Comparison of ENCODE assay signal across 17 cellular contexts in genomic region chr7:43702974-43703373, GRCh38. TPM values are rescaled to one million over a fixed set of nuclear protein-coding genes. Genes with fewer than 3 reads are reported as not detected.
DNase-seq lines count a peak whose midpoint lies in the region; ATAC-seq, FAIRE-seq and TF ChIP-seq lines count a peak whose summit lies in the region.
"Had no signal": no experiment of that assay in that cellular context is flagged by ENCODE, and none has a peak within 500 bp of the region (broad histone marks: within the 10 kb centered on the region; RNA-seq: fewer than 3 reads in every experiment).

No MANE protein-coding gene starts in this region.

- TF ChIP-seq CTCF in GM12865 (IDR thresholded peaks at IDR 0.05; ENCODE audit: insufficient read depth, low read depth, low read length, missing control alignments) (no peak), smooth muscle cell (IDR thresholded peaks at IDR 0.05; ENCODE audit: borderline replicate concordance, insufficient read depth, poor library complexity, severe bottlenecking) (no peak), MCF 10A (IDR thresholded peaks at IDR 0.05; ENCODE audit: unreplicated experiment) (no peak)

- H2AFZ ChIP-seq in smooth muscle cell (ENCODE audit: low read depth): no peak overlapping the region

- DNase-seq in GM12865 (ENCODE audit: low read depth): peak; percentile 29
- no peak for DNase-seq in GM18507 (ENCODE audit: extremely low spot score, insufficient read length, low read depth)
- no peak for DNase-seq in activated naive CD8-positive, alpha-beta T cell treated with anti-CD3 and anti-CD28 coated beads, Interleukin-2, amount 10 ng/mL, durations not matched to agents 7 days and 5 days
- no peak for DNase-seq in memory B cell (ENCODE audit: low spot score in 2 of 2)
- DNase-seq in smooth muscle cell (lab: John Stamatoyannopoulos, UW; ENCODE audit: unreplicated experiment): no peak
- no peak for DNase-seq in NAMALWA (ENCODE audit: low spot score)
- DNase-seq in MCF 10A (ENCODE audit: unreplicated experiment): no peak
- no peak for DNase-seq in stimulated activated CD4-positive, alpha-beta T cell treated with anti-CD3 and anti-CD28 coated beads, Interleukin-4, amount 100 ng/mL, for 24 hours
- DNase-seq: Calu3; CD4-positive, alpha-beta T cell; HFFc6; NCI-H1417; NCI-H187 treated with DMSO at 0.1 percent for 48 hours; NCI-H446 treated with DMSO at 0.1 percent for 48 hours; PC-3 had no signal

- peaks cover 49% of the 10 kb centered on the region for H3K4me1 Mint-ChIP-seq in activated naive CD8-positive, alpha-beta T cell treated with anti-CD3 and anti-CD28 coated beads, Interleukin-2, amount 10 ng/mL, durations not matched to agents 7 days and 5 days
- H3K4me1 Mint-ChIP-seq in memory B cell (peaks cover 26% of the 10 kb centered on the region), MCF 10A (ENCODE audit: insufficient read depth, unreplicated experiment) (peaks cover 5% of the 10 kb centered on the region)

- H4K20me1 ChIP-seq in smooth muscle cell (ENCODE audit: low read depth): peaks cover 44% of the 10 kb centered on the region

- no peaks in the 10 kb centered on the region for H3K27me3 Mint-ChIP-seq in activated naive CD8-positive, alpha-beta T cell treated with anti-CD3 and anti-CD28 coated beads, Interleukin-2, amount 10 ng/mL, durations not matched to agents 7 days and 5 days
- H3K27me3 Mint-ChIP-seq in memory B cell: no peaks in the 10 kb centered on the region
- H3K27me3 Mint-ChIP-seq in MCF 10A (ENCODE audit: insufficient read depth, unreplicated experiment): no peaks in the 10 kb centered on the region
- H3K27me3 Mint-ChIP-seq: CD4-positive, alpha-beta T cell had no signal

- no peaks in the 10 kb centered on the region for H3K36me3 ChIP-seq in smooth muscle cell (ENCODE audit: low read depth)

- no peak overlapping the region for H3K4me2 ChIP-seq in smooth muscle cell

- 100% methylated on average over 1 of the region's 1 CpG for WGBS in smooth muscle cell (ENCODE audit: low lambda C conversion rate)

- no TSS peak for BruUV-seq in MCF 10A (replicated peaks; lab: Mats Ljungman, UMichigan)

- CTCF ChIA-PET in MCF 10A (lab: Yijun Ruan, JAX): interaction anchor here (1.1 to 6.3 kb wide), 2 partner anchors 18 to 119 kb away, joined by 4 to 211 read pairs; partner anchors contain the start of gene STK17A

- H3K4me3 ChIP-seq in GM12865 (ENCODE audit: low read depth, low read length): no peak overlapping the region
- H3K4me3 ChIP-seq in smooth muscle cell: no peak overlapping the region

- FAIRE-seq in GM18507 (lab: Jason Lieb, UNC): peak; percentile 55
- FAIRE-seq: H54 had no signal

- intact Hi-C loops in MCF 10A (cut with micrococcal nuclease): loop anchor here (5.0 kb wide), 1 partner anchor 246 kb away; no protein-coding TSS in a partner anchor

- peaks cover 50% of the 10 kb centered on the region for H3K79me2 ChIP-seq in smooth muscle cell (ENCODE audit: low read depth)

- peak overlapping the region; percentile 39 for H3K4me3 Mint-ChIP-seq in activated naive CD8-positive, alpha-beta T cell treated with anti-CD3 and anti-CD28 coated beads, Interleukin-2, amount 10 ng/mL, durations not matched to agents 7 days and 5 days
- H3K4me3 Mint-ChIP-seq in memory B cell (no peak overlapping the region), MCF 10A (ENCODE audit: unreplicated experiment) (no peak overlapping the region)
- H3K4me3 Mint-ChIP-seq: CD4-positive, alpha-beta T cell; HFFc6 had no signal

- H3F3A ChIP-seq in smooth muscle cell (ENCODE audit: low read depth): no peaks in the 10 kb centered on the region

- ATAC-seq in activated naive CD8-positive, alpha-beta T cell treated with anti-CD3 and anti-CD28 coated beads, Interleukin-2, amount 10 ng/mL, durations not matched to agents 7 days and 5 days (ENCODE audit: low read depth): no peak
- ATAC-seq in memory B cell (ENCODE audit: low read depth): no peak
- ATAC-seq: PC-3 had no signal

- no peak overlapping the region for H3K27ac ChIP-seq in smooth muscle cell (ENCODE audit: low read depth)
- H3K27ac ChIP-seq: RWPE1 had no signal

- H3K36me3 Mint-ChIP-seq in activated naive CD8-positive, alpha-beta T cell treated with anti-CD3 and anti-CD28 coated beads, Interleukin-2, amount 10 ng/mL, durations not matched to agents 7 days and 5 days: peaks cover 46% of the 10 kb centered on the region
- H3K36me3 Mint-ChIP-seq in memory B cell (peaks cover 13% of the 10 kb centered on the region), MCF 10A (ENCODE audit: insufficient read depth, unreplicated experiment) (peaks cover 8% of the 10 kb centered on the region)

- no peak overlapping the region for H3K9ac ChIP-seq in smooth muscle cell (ENCODE audit: low read depth)

- peaks cover 19% of the 10 kb centered on the region for H3K9me3 Mint-ChIP-seq in activated naive CD8-positive, alpha-beta T cell treated with anti-CD3 and anti-CD28 coated beads, Interleukin-2, amount 10 ng/mL, durations not matched to agents 7 days and 5 days
- H3K9me3 Mint-ChIP-seq in memory B cell (no peaks in the 10 kb centered on the region), MCF 10A (ENCODE audit: unreplicated experiment) (no peaks in the 10 kb centered on the region)
- H3K9me3 Mint-ChIP-seq: CD4-positive, alpha-beta T cell had no signal

- no peaks in the 10 kb centered on the region for H3K9me3 ChIP-seq in smooth muscle cell (replicated peaks; ENCODE audit: low read depth)

- H3K4me1 ChIP-seq in smooth muscle cell (ENCODE audit: low read depth): no peaks in the 10 kb centered on the region

- no peaks in the 10 kb centered on the region for H3K27me3 ChIP-seq in smooth muscle cell (ENCODE audit: low read depth)

- POLR2A ChIA-PET in activated naive CD8-positive, alpha-beta T cell treated with anti-CD3 and anti-CD28 coated beads, Interleukin-2, amount 10 ng/mL, durations not matched to agents 7 days and 5 days (lab: Charles Lee): interaction anchor here (0.9 kb wide), 1 partner anchor 121 kb away, joined by 6 read pairs; the partner anchor contains the start of gene STK17A
- POLR2A ChIA-PET in MCF 10A (lab: Yijun Ruan, JAX): no interaction called here

- H3K27ac Mint-ChIP-seq in activated naive CD8-positive, alpha-beta T cell treated with anti-CD3 and anti-CD28 coated beads, Interleukin-2, amount 10 ng/mL, durations not matched to agents 7 days and 5 days: no peak overlapping the region
- H3K27ac Mint-ChIP-seq in memory B cell (peak overlapping the region; percentile 62), MCF 10A (ENCODE audit: low read depth, unreplicated experiment) (no peak overlapping the region)
- H3K27ac Mint-ChIP-seq: CD4-positive, alpha-beta T cell; HFFc6 had no signal

RNA-seq across cellular contexts. Expression of gene COA1, which starts 26.3 kb away (rescaled TPM):
- total RNA-seq in activated naive CD8-positive, alpha-beta T cell treated with anti-CD3 and anti-CD28 coated beads, Interleukin-2, amount 10 ng/mL, durations not matched to agents 7 days and 5 days: 10 to 100 TPM; 72.7 to 80.2 TPM
- total RNA-seq in smooth muscle cell: 63.1 and 77.5 TPM in 2 replicates
- polyA plus RNA-seq in smooth muscle cell: 61.0 and 67.5 TPM in 2 replicates
- total RNA-seq in MCF 10A (2022): 65.5 and 68.5 TPM in 2 replicates

RNA-seq across cellular contexts. Expression of gene BLVRA, which starts 55.5 kb away (rescaled TPM):
- 10 to 100 TPM; 27.3 to 29.6 TPM for total RNA-seq in activated naive CD8-positive, alpha-beta T cell treated with anti-CD3 and anti-CD28 coated beads, Interleukin-2, amount 10 ng/mL, durations not matched to agents 7 days and 5 days
- 24.6 and 30.6 TPM in 2 replicates for total RNA-seq in smooth muscle cell
- polyA plus RNA-seq in smooth muscle cell: 54.8 and 65.4 TPM in 2 replicates
- 41.2 and 46.0 TPM in 2 replicates for total RNA-seq in MCF 10A (2022)
